ENCODE assay signal across 1 cellular context in genomic region chr5:149605354-149605997, GRCh38.
TF ChIP-seq lines count a peak whose summit lies in the region.

No MANE protein-coding gene starts in this region.

TF ChIP-seq in HCT116, 20 proteins besides CTCF, POLR2A, EP300 and RAD21 (continued from another document):
- no peak for TF ChIP-seq JUND (IDR thresholded peaks at IDR 0.05)
- no peak for TF ChIP-seq EZH2 (IDR thresholded peaks at IDR 0.05)
- no peak for TF ChIP-seq POLR2AphosphoS5 (IDR thresholded peaks at IDR 0.05; ENCODE audit: low read depth, low read length)
TF ChIP-seq in HCT116: peak in this region for 0.
